ENCODE assay signal across 13 cellular contexts in genomic region chr17:80831481-80831880, GRCh38.
DNase-seq lines count a peak whose midpoint lies in the region; ATAC-seq, FAIRE-seq and TF ChIP-seq lines count a peak whose summit lies in the region.
"Had no signal": no experiment of that assay in that cellular context is flagged by ENCODE, and none has a peak within 500 bp of the region (broad histone marks: within the 10 kb centered on the region; RNA-seq: fewer than 3 reads in every experiment).

No MANE protein-coding gene starts in this region.

- H3K79me2 ChIP-seq in DND-41 (ENCODE audit: insufficient read depth, low read length) = peaks cover 8% of the 10 kb centered on the region; the same call in 1 of the 2 replicates

- H3K27me3 Mint-ChIP-seq in activated T-cell treated with anti-CD3 and anti-CD28 coated beads, Interleukin-2, amount 50 U/mL, for 4 hours (ENCODE audit: low read depth) = no peaks in the 10 kb centered on the region
- no peaks in the 10 kb centered on the region for H3K27me3 Mint-ChIP-seq in memory B cell

- H3K4me2 ChIP-seq in BLaER1 (peak overlapping the region; percentile 84; the same call in 1 of the 2 replicates), DND-41 (ENCODE audit: insufficient read depth, low read length) (peak overlapping the region; percentile 77)

- FAIRE-seq in H54 (lab: Jason Lieb, UNC) = no peak

- no peak overlapping the region for H2AFZ ChIP-seq in DND-41 (ENCODE audit: low read depth, low read length)

- TF ChIP-seq POLR2A in H54 (IDR thresholded peaks at IDR 0.05; ENCODE audit: low read depth, low read length) = no peak

- no peak for DNase-seq in DND-41
- DNase-seq in activated T-cell treated with anti-CD3 and anti-CD28 coated beads, Interleukin-2, amount 50 U/mL, for 4 hours = no peak
- DNase-seq in memory B cell (ENCODE audit: low spot score in 2 of 2) = no peak
- no peak for DNase-seq in putamen (ENCODE audit: low spot score)
- no peak for DNase-seq in H54 (ENCODE audit: insufficient read length, low spot score)
- no peak for DNase-seq in HUDEP-2 (lab: John Stamatoyannopoulos, UW; ENCODE audit: unreplicated experiment in 76 of 76)
- DNase-seq: activated CD8-positive, alpha-beta memory T cell treated with anti-CD3 and anti-CD28 coated beads, Interleukin-2, amount 50 U/mL, for 48 hours; central memory CD4-positive, alpha-beta T cell; NCI-H2171; stimulated activated CD4-positive, alpha-beta T cell treated with anti-CD3 and anti-CD28 coated beads, Interleukin-4, amount 100 ng/mL, for 4 hours had no signal

- peaks cover 21% of the 10 kb centered on the region for H3K27me3 ChIP-seq in BLaER1
- H3K27me3 ChIP-seq in DND-41 (ENCODE audit: insufficient read depth, low read length, poor library complexity) = no peaks in the 10 kb centered on the region

- no peak for ATAC-seq in DND-41 (ENCODE audit: insufficient read depth, low read depth)
- no peak for ATAC-seq in activated T-cell treated with anti-CD3 and anti-CD28 coated beads, Interleukin-2, amount 50 U/mL, for 4 hours
- ATAC-seq in memory B cell (ENCODE audit: low read depth) = no peak
- ATAC-seq in HG03457 (IDR thresholded peaks at IDR 0.05; ENCODE audit: unreplicated experiment) = no peak

- peaks cover 15% of the 10 kb centered on the region for H3K36me3 Mint-ChIP-seq in activated T-cell treated with anti-CD3 and anti-CD28 coated beads, Interleukin-2, amount 50 U/mL, for 4 hours (ENCODE audit: insufficient read depth)
- no peaks in the 10 kb centered on the region for H3K36me3 Mint-ChIP-seq in memory B cell

- H3K9me3 ChIP-seq in BLaER1 (no peaks in the 10 kb centered on the region), DND-41 (ENCODE audit: insufficient read depth, low read length, severe bottlenecking) (no peaks in the 10 kb centered on the region)

- H3K9ac ChIP-seq in BLaER1 (no peak overlapping the region), DND-41 (ENCODE audit: low read depth, low read length) (no peak overlapping the region)

- H3K27ac ChIP-seq in BLaER1 = no peak overlapping the region
- H3K27ac ChIP-seq in DND-41 (ENCODE audit: low read length) = peak overlapping the region; percentile 99

- H3K9me3 Mint-ChIP-seq in activated T-cell treated with anti-CD3 and anti-CD28 coated beads, Interleukin-2, amount 50 U/mL, for 4 hours = no peaks in the 10 kb centered on the region
- H3K9me3 Mint-ChIP-seq in memory B cell = no peaks in the 10 kb centered on the region

- H3K27ac Mint-ChIP-seq in memory B cell = peak overlapping the region; percentile 96

- peaks cover 96% of the 10 kb centered on the region for H4K20me1 ChIP-seq in BLaER1
- no peaks in the 10 kb centered on the region for H4K20me1 ChIP-seq in DND-41 (ENCODE audit: insufficient read depth, low read length)

- H3K4me1 Mint-ChIP-seq in activated T-cell treated with anti-CD3 and anti-CD28 coated beads, Interleukin-2, amount 50 U/mL, for 4 hours (ENCODE audit: low read depth) = peaks cover 42% of the 10 kb centered on the region
- H3K4me1 Mint-ChIP-seq in memory B cell = peaks cover 5% of the 10 kb centered on the region

- H3K4me3 ChIP-seq in BLaER1 = no peak overlapping the region
- no peak overlapping the region; a peak in 1 of 4 replicates for H3K4me3 ChIP-seq in DND-41 (ENCODE audit: low read depth in 1 of 2, low read length in 2 of 2)

- H3K4me1 ChIP-seq in BLaER1 (peaks cover 60% of the 10 kb centered on the region), DND-41 (ENCODE audit: insufficient read depth, low read length) (peaks cover 34% of the 10 kb centered on the region)

- peak overlapping the region; percentile 76 for H3K4me3 Mint-ChIP-seq in activated T-cell treated with anti-CD3 and anti-CD28 coated beads, Interleukin-2, amount 50 U/mL, for 4 hours
- H3K4me3 Mint-ChIP-seq in memory B cell = peak overlapping the region; percentile 89
- H3K4me3 Mint-ChIP-seq: CD14-positive monocyte had no signal

- TF ChIP-seq CTCF in DND-41 (IDR thresholded peaks at IDR 0.05; ENCODE audit: borderline replicate concordance, extremely low read depth, low read length, poor library complexity, severe bottlenecking) = no peak

- H3K36me3 ChIP-seq in BLaER1 = peaks cover 15% of the 10 kb centered on the region; the same call in 1 of the 2 replicates
- peaks cover 34% of the 10 kb centered on the region for H3K36me3 ChIP-seq in DND-41 (ENCODE audit: insufficient read depth, low read length)
